In the genomic region with DNA sequence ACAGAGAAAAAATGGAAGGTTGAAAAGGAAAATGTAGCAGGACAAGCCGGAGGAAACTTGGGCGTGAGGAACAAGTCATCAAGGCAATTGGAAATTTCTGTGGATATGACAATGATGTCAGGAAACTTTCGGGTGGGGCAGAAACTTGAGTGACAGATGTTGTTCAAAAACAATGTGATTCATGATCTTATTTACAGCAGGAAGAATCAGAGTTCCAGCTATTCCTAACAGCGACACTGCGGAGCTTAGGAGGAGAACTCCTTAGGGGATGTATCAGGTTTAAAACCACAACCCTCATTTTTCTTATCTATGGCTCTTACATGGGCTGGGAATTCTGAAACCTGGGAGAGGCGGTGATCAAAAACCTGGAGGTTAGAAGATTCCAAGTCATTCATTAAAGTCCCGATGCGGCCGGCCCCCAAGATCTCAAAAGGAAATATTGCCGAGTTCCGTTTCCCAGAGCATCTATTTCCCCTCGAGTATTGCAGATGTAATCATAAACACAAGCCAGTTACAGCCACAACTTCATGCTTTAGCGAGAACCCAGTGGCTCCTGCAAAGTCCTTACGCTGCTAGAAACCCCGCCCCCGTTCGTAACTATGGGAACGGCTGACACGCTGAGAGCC, we compare ENCODE assay signal across 8 cellular contexts. TPM values are rescaled to one million over a fixed set of nuclear protein-coding genes. Genes with fewer than 3 reads are reported as not detected.
A peak's percentile ranks its signal among the peaks of the same experiment; 100 is the strongest.
DNase-seq lines count a peak whose midpoint lies in the region; ATAC-seq lines count a peak whose summit lies in the region.

No MANE protein-coding gene starts in this region.

- no peak overlapping the region for H3K27ac Mint-ChIP-seq in activated naive CD8-positive, alpha-beta T cell
- peak overlapping the region; percentile 83 to 94 (median 90) for H3K27ac Mint-ChIP-seq in immature natural killer cell
- H3K27ac Mint-ChIP-seq in stimulated activated naive CD8-positive, alpha-beta T cell treated with anti-CD3 and anti-CD28 coated beads, Interleukin-15, amount 100 ng/mL, for 72 hours: peak overlapping the region; percentile 48 to 70

- H3K4me1 Mint-ChIP-seq in activated naive CD8-positive, alpha-beta T cell (ENCODE audit: low read depth): peaks cover 37% of the 10 kb centered on the region
- peaks cover 30 to 31% of the 10 kb centered on the region in 2 donors for H3K4me1 Mint-ChIP-seq in immature natural killer cell
- peaks cover 23% of the 10 kb centered on the region for H3K4me1 Mint-ChIP-seq in stimulated activated naive CD8-positive, alpha-beta T cell treated with anti-CD3 and anti-CD28 coated beads, Interleukin-15, amount 100 ng/mL, for 72 hours

- no peak for ATAC-seq in stimulated activated naive CD8-positive, alpha-beta T cell treated with anti-CD3 and anti-CD28 coated beads, Interleukin-15, amount 100 ng/mL, for 72 hours
- ATAC-seq in GM21619 (IDR thresholded peaks at IDR 0.05; ENCODE audit: unreplicated experiment) (no peak), GM18861 (IDR thresholded peaks at IDR 0.05; ENCODE audit: unreplicated experiment) (no peak)

- DNase-seq in NCI-H1694 treated with DMSO at 0.1 percent for 48 hours (lab: John Stamatoyannopoulos, UW): peak; percentile 21
- DNase-seq in NCI-H1694 (lab: John Stamatoyannopoulos, UW): no peak
- DNase-seq in immature natural killer cell: no peak
- no peak for DNase-seq in stimulated activated naive CD8-positive, alpha-beta T cell treated with anti-CD3 and anti-CD28 coated beads, Interleukin-15, amount 100 ng/mL, for 72 hours
- DNase-seq in stimulated activated CD4-positive, alpha-beta T cell treated with anti-CD3 and anti-CD28 coated beads, Interleukin-4, amount 100 ng/mL, for 24 hours: no peak

- peak overlapping the region; percentile 87 for H3K4me3 Mint-ChIP-seq in activated naive CD8-positive, alpha-beta T cell
- peak overlapping the region; percentile 81 to 90 (median 83) for H3K4me3 Mint-ChIP-seq in immature natural killer cell
- H3K4me3 Mint-ChIP-seq in stimulated activated naive CD8-positive, alpha-beta T cell treated with anti-CD3 and anti-CD28 coated beads, Interleukin-15, amount 100 ng/mL, for 72 hours: peak overlapping the region; percentile 75 to 94

- no peaks in the 10 kb centered on the region for H3K36me3 Mint-ChIP-seq in activated naive CD8-positive, alpha-beta T cell
- no peaks in the 10 kb centered on the region for H3K36me3 Mint-ChIP-seq in immature natural killer cell

- H3K27me3 Mint-ChIP-seq in activated naive CD8-positive, alpha-beta T cell: no peaks in the 10 kb centered on the region
- H3K27me3 Mint-ChIP-seq in immature natural killer cell (ENCODE audit: low read depth in 3 of 3): peaks cover 4 to 9% (median 9%) of the 10 kb centered on the region in 3 donors
- H3K27me3 Mint-ChIP-seq in stimulated activated naive CD8-positive, alpha-beta T cell treated with anti-CD3 and anti-CD28 coated beads, Interleukin-15, amount 100 ng/mL, for 72 hours: no peaks in the 10 kb centered on the region

- no peaks in the 10 kb centered on the region for H3K9me3 Mint-ChIP-seq in activated naive CD8-positive, alpha-beta T cell (ENCODE audit: low read depth)
- no peaks in the 10 kb centered on the region for H3K9me3 Mint-ChIP-seq in immature natural killer cell
- H3K9me3 Mint-ChIP-seq in stimulated activated naive CD8-positive, alpha-beta T cell treated with anti-CD3 and anti-CD28 coated beads, Interleukin-15, amount 100 ng/mL, for 72 hours: no peaks in the 10 kb centered on the region

RNA-seq across cellular contexts. Expression of a gene that starts 0.7 kb away (rescaled TPM):
- polyA plus RNA-seq in immature natural killer cell: 1 to 10 TPM in 2 of 3 donors, not detected in 1; 1.9 to 3.2 TPM
